ENCODE assay signal across 18 cellular contexts in the genomic region with DNA sequence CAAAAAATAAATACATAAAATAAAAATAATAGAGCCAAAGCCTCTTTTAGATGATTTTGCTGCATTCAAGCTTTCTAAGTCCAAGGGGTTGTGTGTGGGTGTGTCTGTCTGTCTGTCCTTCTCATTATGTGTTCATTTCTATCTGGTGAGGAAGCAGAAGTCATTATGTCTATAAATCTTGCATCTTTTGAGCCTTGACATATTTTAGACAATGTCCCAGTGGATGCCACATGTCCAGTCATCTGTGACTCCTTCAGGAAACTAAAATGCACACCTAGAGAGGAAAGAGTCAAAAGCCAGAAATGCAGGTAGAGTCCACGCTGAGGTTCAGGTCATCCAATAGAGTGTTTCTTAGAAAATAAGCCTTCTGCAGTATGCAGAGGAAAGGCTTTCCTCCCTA.
"Had no signal": no experiment of that assay in that cellular context is flagged by ENCODE, and none has a peak within 500 bp of the region (broad histone marks: within the 10 kb centered on the region; RNA-seq: fewer than 3 reads in every experiment).

No MANE protein-coding gene starts in this region.

- H3K4me3 Mint-ChIP-seq: activated naive CD4-positive, alpha-beta T cell treated with anti-CD3 and anti-CD28 coated beads, Interleukin-2, amount 10 ng/mL, durations not matched to agents 7 days and 5 days; naive thymus-derived CD4-positive, alpha-beta T cell; T-helper 2 cell treated with Interferon-gamma antibody and Interleukin-4, amounts not matched to agents 5 μg/mL and 100 μg/mL, for 36 hours had no signal

- H3K4me3 ChIP-seq: cardiac muscle cell, gastroesophageal sphincter, heart right ventricle, left lung, mucosa of descending colon, psoas muscle, right lobe of liver, smooth muscle cell, stomach, testis, upper lobe of right lung had no signal

- H3K27me3 Mint-ChIP-seq: activated naive CD4-positive, alpha-beta T cell treated with anti-CD3 and anti-CD28 coated beads, Interleukin-2, amount 10 ng/mL, durations not matched to agents 7 days and 5 days; naive thymus-derived CD4-positive, alpha-beta T cell had no signal

- H3K9me3 ChIP-seq: gastroesophageal sphincter, heart right ventricle, left lung, mucosa of descending colon, psoas muscle, right lobe of liver, stomach, testis, upper lobe of right lung had no signal

- H3K36me3 Mint-ChIP-seq: activated naive CD4-positive, alpha-beta T cell treated with anti-CD3 and anti-CD28 coated beads, Interleukin-2, amount 10 ng/mL, durations not matched to agents 7 days and 5 days had no signal

- H3K9me3 Mint-ChIP-seq: activated naive CD4-positive, alpha-beta T cell treated with anti-CD3 and anti-CD28 coated beads, Interleukin-2, amount 10 ng/mL, durations not matched to agents 7 days and 5 days; naive thymus-derived CD4-positive, alpha-beta T cell; T-helper 2 cell treated with Interferon-gamma antibody and Interleukin-4, amounts not matched to agents 5 μg/mL and 100 μg/mL, for 36 hours had no signal

- H3K27ac Mint-ChIP-seq: activated naive CD4-positive, alpha-beta T cell treated with anti-CD3 and anti-CD28 coated beads, Interleukin-2, amount 10 ng/mL, durations not matched to agents 7 days and 5 days had no signal

- H3K4me1 ChIP-seq: psoas muscle had no signal

- DNase-seq: activated CD4-positive, CD25-positive, alpha-beta regulatory T cell treated with anti-CD3 and anti-CD28 coated beads, Interleukin-2, amount 50 U/mL, for 72 hours; activated naive CD4-positive, alpha-beta T cell treated with anti-CD3 and anti-CD28 coated beads, Interleukin-2, amount 10 ng/mL, durations not matched to agents 7 days and 5 days; heart right ventricle; left lung; mammary epithelial cell; mucosa of descending colon; naive thymus-derived CD4-positive, alpha-beta T cell; psoas muscle; right lobe of liver; stimulated activated CD4-positive, alpha-beta T cell treated with anti-CD3 and anti-CD28 coated beads, Interleukin-4, amount 100 ng/mL, for 4 hours; stimulated activated CD8-positive, alpha-beta memory T cell treated with anti-CD3 and anti-CD28 coated beads, Interleukin-4, amount 100 ng/mL, for 48 hours; stomach; testis; upper lobe of right lung had no signal

- H3K27ac ChIP-seq: cardiac muscle cell, psoas muscle, right lobe of liver, upper lobe of right lung had no signal

- H3K27me3 ChIP-seq: cardiac muscle cell, gastroesophageal sphincter, heart right ventricle, left lung, right lobe of liver, stomach, testis, upper lobe of right lung had no signal

- H3K36me3 ChIP-seq: cardiac muscle cell, gastroesophageal sphincter, heart right ventricle, left lung, right lobe of liver, stomach, upper lobe of right lung had no signal

- ATAC-seq: gastroesophageal sphincter; heart right ventricle; left lung; mucosa of descending colon; naive thymus-derived CD4-positive, alpha-beta T cell; psoas muscle; right lobe of liver; upper lobe of right lung had no signal
